Comparison of ENCODE assay signal across 11 cellular contexts in genomic region chr5:6496207-6496584, GRCh38. TPM values are rescaled to one million over a fixed set of nuclear protein-coding genes. Genes with fewer than 3 reads are reported as not detected.
A peak's percentile ranks its signal among the peaks of the same experiment; 100 is the strongest.
DNase-seq lines count a peak whose midpoint lies in the region; ATAC-seq and TF ChIP-seq lines count a peak whose summit lies in the region.
"Had no signal": no experiment of that assay in that cellular context is flagged by ENCODE, and none has a peak within 500 bp of the region (broad histone marks: within the 10 kb centered on the region; RNA-seq: fewer than 3 reads in every experiment).

No MANE protein-coding gene starts in this region.

- ATAC-seq in GM19025 (IDR thresholded peaks at IDR 0.05; ENCODE audit: low read depth, unreplicated experiment) (peak; percentile 95), HG02642 (IDR thresholded peaks at IDR 0.05; ENCODE audit: poor library complexity, unreplicated experiment) (peak; percentile 95), HG03565 (IDR thresholded peaks at IDR 0.05; ENCODE audit: unreplicated experiment) (peak; percentile 95)

- H3K27me3 Mint-ChIP-seq in CD8-positive, alpha-beta memory T cell, result peaks cover 3 to 35% of the 10 kb centered on the region in 2 donors

- H3K27ac Mint-ChIP-seq in CD8-positive, alpha-beta memory T cell, result no peak overlapping the region

- DNase-seq in GM10266 (ENCODE audit: extremely low spot score), result peak; percentile 69
- no peak for DNase-seq in erythroblast (lab: John Stamatoyannopoulos, UW)
- no peak for DNase-seq in DMS114 treated with DMSO at 0.1 percent for 48 hours (lab: John Stamatoyannopoulos, UW; ENCODE audit: unreplicated experiment)
- DNase-seq in DMS153 treated with DMSO at 0.1 percent for 48 hours (lab: John Stamatoyannopoulos, UW; ENCODE audit: unreplicated experiment), result no peak
- no peak for DNase-seq in CD8-positive, alpha-beta memory T cell
- DNase-seq: DMS153, NCI-H524 treated with DMSO at 0.1 percent for 48 hours had no signal

- POLR2A ChIA-PET in CD8-positive, alpha-beta memory T cell (lab: Charles Lee), result no interaction called here

- no peak for TF ChIP-seq CTCF in GM10266 (IDR thresholded peaks at IDR 0.05; ENCODE audit: control insufficient read depth, insufficient read depth, low read depth, missing control alignments)

- H3K4me3 ChIP-seq in CD8-positive, alpha-beta memory T cell (ENCODE audit: low read length), result no peak overlapping the region

- H3K4me1 ChIP-seq in CD8-positive, alpha-beta memory T cell (ENCODE audit: insufficient read depth, low read length), result no peaks in the 10 kb centered on the region

- no peak overlapping the region for H3K4me3 Mint-ChIP-seq in CD8-positive, alpha-beta memory T cell

- CTCF ChIA-PET in CD8-positive, alpha-beta memory T cell (lab: Charles Lee), result no interaction called here

- H3K27ac ChIP-seq in CD8-positive, alpha-beta memory T cell (ENCODE audit: low read depth, low read length), result no peak overlapping the region

- no peaks in the 10 kb centered on the region for H3K27me3 ChIP-seq in CD8-positive, alpha-beta memory T cell (ENCODE audit: insufficient read depth, low read length, poor library complexity, severe bottlenecking)

- no peaks in the 10 kb centered on the region for H3K9me3 Mint-ChIP-seq in CD8-positive, alpha-beta memory T cell

- TF ChIP-seq POLR2A in erythroblast (IDR thresholded peaks at IDR 0.05; ENCODE audit: low read length), result no peak

- no peaks in the 10 kb centered on the region for H3K36me3 ChIP-seq in CD8-positive, alpha-beta memory T cell (ENCODE audit: insufficient read depth, low read length)

- H3K36me3 Mint-ChIP-seq in CD8-positive, alpha-beta memory T cell, result no peaks in the 10 kb centered on the region

- no peaks in the 10 kb centered on the region for H3K4me1 Mint-ChIP-seq in CD8-positive, alpha-beta memory T cell

- no peaks in the 10 kb centered on the region for H3K9me3 ChIP-seq in CD8-positive, alpha-beta memory T cell (ENCODE audit: low read length)

RNA-seq across cellular contexts. Expression of gene UBE2QL1, which starts 47.5 kb away (rescaled TPM):
- total RNA-seq in CD8-positive, alpha-beta memory T cell, result not detected
- not detected for polyA plus RNA-seq in CD8-positive, alpha-beta memory T cell
- total RNA-seq: fibroblast of villous mesenchyme had no signal
